Comparison of ENCODE assay signal across 34 cellular contexts in genomic region chr12:12995088-12995487, GRCh38. TPM values are rescaled to one million over a fixed set of nuclear protein-coding genes. Genes with fewer than 3 reads are reported as not detected.
"Had no signal": no experiment of that assay in that cellular context is flagged by ENCODE, and none has a peak within 500 bp of the region (broad histone marks: within the 10 kb centered on the region; RNA-seq: fewer than 3 reads in every experiment).

No MANE protein-coding gene starts in this region.

- DNase-seq: activated B cell treated with CpG ODN at 0.5 μM for 24 hours; activated CD4-positive, alpha-beta memory T cell treated with anti-CD3 and anti-CD28 coated beads for 36 hours; activated CD4-positive, alpha-beta T cell treated with anti-CD3 and anti-CD28 coated beads for 4 hours; activated CD4-positive, alpha-beta T cell treated with anti-CD3 and anti-CD28 coated beads, Interleukin-2, amount 10 ng/mL, durations not matched to agents 24 days and 14 days; activated CD4-positive, alpha-beta T cell treated with anti-CD3 and anti-CD28 coated beads, Interleukin-2, amount 50 U/mL, for 1 hour; activated CD4-positive, alpha-beta T cell treated with anti-CD3 and anti-CD28 coated beads, Interleukin-2, amount 50 U/mL, for 4 hours; activated CD4-positive, CD25-positive, alpha-beta regulatory T cell treated with anti-CD3 and anti-CD28 coated beads, Interleukin-2, amount 50 U/mL, for 72 hours; activated CD8-positive, alpha-beta memory T cell treated with anti-CD3 and anti-CD28 coated beads, Interleukin-2, amount 50 U/mL, for 4 hours; activated CD8-positive, alpha-beta T cell treated with anti-CD3 and anti-CD28 coated beads for 36 hours; activated effector memory CD4-positive, alpha-beta T cell treated with anti-CD3 and anti-CD28 coated beads, Interleukin-2, amount 50 U/mL, for 16 hours; activated gamma-delta T cell treated with Interleukin-2 at 50 U/mL for 16 hours; activated naive CD4-positive, alpha-beta T cell; activated naive CD4-positive, alpha-beta T cell treated with anti-CD3 and anti-CD28 coated beads for 36 hours; activated naive CD4-positive, alpha-beta T cell treated with anti-CD3 and anti-CD28 coated beads, Interleukin-2, amount 50 U/mL, for 16 hours; activated naive CD8-positive, alpha-beta T cell treated with anti-CD3 and anti-CD28 coated beads for 36 hours; activated T-cell treated with anti-CD3 and anti-CD28 coated beads for 4 hours; activated T-cell treated with anti-CD3 and anti-CD28 coated beads, Interleukin-2, amount 50 U/mL, for 1 hour; activated T-cell treated with anti-CD3 and anti-CD28 coated beads, Interleukin-2, amount 50 U/mL, for 4 hours; activated T-cell treated with anti-CD3 and anti-CD28 coated beads, Interleukin-2, amount 50 U/mL, for 72 hours; adrenal gland; amniotic stem cell; aorta; cerebellar nuclear complex; T-helper 1 cell; T-helper 2 cell; T-helper 9 cell had no signal

- H3K4me3 ChIP-seq: adrenal gland, cardiac muscle cell had no signal

- H3K27me3 ChIP-seq: adrenal gland, cardiac muscle cell had no signal

- H3K9me3 ChIP-seq: adrenal gland had no signal

- H3K36me3 ChIP-seq: adrenal gland, cardiac muscle cell had no signal

- ATAC-seq: activated CD8-positive, alpha-beta T cell treated with anti-CD3 and anti-CD28 coated beads for 36 hours; activated naive CD4-positive, alpha-beta T cell treated with anti-CD3 and anti-CD28 coated beads, Interleukin-2, amount 50 U/mL, for 72 hours; activated T-cell treated with anti-CD3 and anti-CD28 coated beads, Interleukin-2, amount 50 U/mL, for 4 hours; activated T-cell treated with anti-CD3 and anti-CD28 coated beads, Interleukin-2, amount 50 U/mL, for 72 hours; activated T-helper 17 cell treated with anti-CD3 and anti-CD28 coated beads, Interleukin-2, amount 50 U/mL, for 72 hours had no signal

- H3K27ac ChIP-seq: cardiac muscle cell, VCaP had no signal

RNA-seq across cellular contexts. Expression of gene GPRC5D, which starts 43.1 kb away (rescaled TPM):
- total RNA-seq: activated CD4-positive, alpha-beta T cell treated with anti-CD3 and anti-CD28 coated beads, Interleukin-2, amount 10 ng/mL, durations not matched to agents 24 days and 14 days; activated CD8-positive, alpha-beta memory T cell treated with anti-CD3 and anti-CD28 coated beads for 36 hours; activated CD8-positive, alpha-beta T cell treated with anti-CD3 and anti-CD28 coated beads for 36 hours; activated naive CD4-positive, alpha-beta T cell treated with anti-CD3 and anti-CD28 coated beads for 36 hours; activated naive CD4-positive, alpha-beta T cell treated with anti-CD3 and anti-CD28 coated beads, Interleukin-2, amount 50 U/mL, for 72 hours; activated naive CD8-positive, alpha-beta T cell treated with anti-CD3 and anti-CD28 coated beads for 36 hours; activated T-cell treated with anti-CD3 and anti-CD28 coated beads, Interleukin-2, amount 50 U/mL, for 4 hours; activated T-cell treated with anti-CD3 and anti-CD28 coated beads, Interleukin-2, amount 50 U/mL, for 72 hours; activated T-helper 1 cell treated with anti-CD3 and anti-CD28 coated beads, Interleukin-12 subunit alpha, Interleukin-12 subunit beta, Interleukin-2, Interleukin-4 antibody, amounts not matched to agents 30 ng/mL and 10 ng/mL and 1 ng/mL, durations not matched to agents 14 hours and 24 hours and 36 hours; activated T-helper 17 cell treated with anti-CD3 and anti-CD28 coated beads, Interleukin-2, amount 50 U/mL, for 72 hours; adrenal gland; astrocyte; bronchial epithelial cell; cardiac muscle cell had no signal
- polyA plus RNA-seq: aorta had no signal
